In the genomic region with DNA sequence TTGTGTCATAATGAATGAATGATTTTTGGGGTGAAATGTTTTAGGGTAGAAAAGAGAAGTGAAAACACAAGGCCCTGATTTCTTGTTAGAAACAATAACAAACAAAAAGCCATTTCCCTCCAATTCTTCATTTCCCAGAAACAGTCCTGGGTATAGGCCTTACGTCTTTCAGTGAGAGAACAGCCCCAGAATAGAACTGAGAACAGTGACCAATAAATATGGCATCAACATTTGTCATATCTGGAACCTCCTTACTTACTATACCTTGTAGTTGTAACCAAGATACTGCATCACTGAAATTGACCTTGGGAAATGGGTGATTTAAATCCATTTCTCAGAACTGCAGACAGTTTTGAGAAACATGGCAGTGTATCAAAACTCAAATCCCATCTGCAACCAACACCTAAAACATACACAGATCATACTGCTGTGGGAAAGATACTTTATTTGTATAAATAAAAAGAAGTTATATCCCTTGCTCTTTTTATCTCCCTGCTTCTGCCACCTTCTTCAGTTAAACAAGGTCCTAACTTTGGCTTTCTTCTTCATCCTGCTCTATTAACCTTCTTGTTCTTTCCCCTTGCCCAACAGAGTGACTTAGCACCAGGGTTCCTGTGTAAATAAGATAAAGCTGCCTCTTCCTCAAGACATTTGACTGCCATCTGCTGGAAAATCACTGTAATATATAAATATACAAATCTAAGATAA, we compare ENCODE assay signal across 8 cellular contexts. TPM values are rescaled to one million over a fixed set of nuclear protein-coding genes. Genes with fewer than 3 reads are reported as not detected.
A peak's percentile ranks its signal among the peaks of the same experiment; 100 is the strongest.
DNase-seq lines count a peak whose midpoint lies in the region; ATAC-seq and TF ChIP-seq lines count a peak whose summit lies in the region.

No MANE protein-coding gene starts in this region.

- POLR2A ChIA-PET in AG04450 (lab: Yijun Ruan, JAX) = interaction anchor here (1.0 to 1.2 kb wide), 2 partner anchors 20 to 149 kb away, joined by 3 to 5 read pairs; partner anchors contain the start of genes PPP1R8 and XKR8

- TF ChIP-seq POLR2A in breast epithelium (IDR thresholded peaks at IDR 0.05) = no peak

- H3K27ac ChIP-seq in AG04450 (ENCODE audit: low read depth, low read length) = no peak overlapping the region
- H3K27ac ChIP-seq in breast epithelium = no peak overlapping the region
- no peak overlapping the region for H3K27ac ChIP-seq in upper lobe of right lung

- ATAC-seq in left colon = peak; percentile 88
- peak; percentile 89 for ATAC-seq in upper lobe of right lung
- no peak for ATAC-seq in HG02678 (IDR thresholded peaks at IDR 0.05; ENCODE audit: unreplicated experiment)

- H3K27me3 ChIP-seq in AG04450 (ENCODE audit: control insufficient read depth, insufficient read depth, low read length) (no peaks in the 10 kb centered on the region), GM06990 (replicated peaks; ENCODE audit: control insufficient read depth, insufficient read depth, low read length) (no peaks in the 10 kb centered on the region), breast epithelium (no peaks in the 10 kb centered on the region), upper lobe of right lung (no peaks in the 10 kb centered on the region)

- CTCF ChIA-PET in AG04450 (lab: Charles Lee) = interaction anchor here (0.7 to 4.4 kb wide), 5 partner anchors 9 to 122 kb away, joined by 3 to 51 read pairs (median 4); no protein-coding TSS in a partner anchor

- intact Hi-C loops in breast epithelium (cut with DNase I; ENCODE audit: low total_unique reads) = no loop called here
- intact Hi-C loops in left colon (cut with DNase I, micrococcal nuclease) = loop anchor here in 1 of 2 donors (10.0 kb wide), 1 partner anchor 115 kb away; no protein-coding TSS in a partner anchor
- intact Hi-C loops in upper lobe of right lung (cut with DNase I) = loop anchor here (10.0 kb wide), 1 partner anchor 115 kb away; no protein-coding TSS in a partner anchor

- H3K4me1 ChIP-seq in breast epithelium (no peaks in the 10 kb centered on the region), upper lobe of right lung (peaks cover 7% of the 10 kb centered on the region)

- DNase-seq in AG04450 (ENCODE audit: low read depth, low spot score) (peak; percentile 48), GM06990 (ENCODE audit: extremely low read depth, insufficient read length) (no peak), NCI-H345 treated with DMSO at 0.1 percent for 48 hours (lab: John Stamatoyannopoulos, UW; ENCODE audit: unreplicated experiment) (peak; percentile 5), breast epithelium (ENCODE audit: low spot score in 2 of 2) (no peak), left colon (no peak), upper lobe of right lung (no peak), UCSD-AML1 (lab: John Stamatoyannopoulos, UW; ENCODE audit: unreplicated experiment) (no peak)

- H3K9me3 ChIP-seq in AG04450 (ENCODE audit: control insufficient read depth, insufficient read depth, low read length) = no peaks in the 10 kb centered on the region
- H3K9me3 ChIP-seq in breast epithelium = no peaks in the 10 kb centered on the region
- H3K9me3 ChIP-seq in upper lobe of right lung = no peaks in the 10 kb centered on the region

- TF ChIP-seq CTCF in AG04450 (IDR thresholded peaks at IDR 0.05; ENCODE audit: low read depth, low read length) (peak; percentile 62), GM06990 (IDR thresholded peaks at IDR 0.05; ENCODE audit: insufficient read depth, low read length, poor library complexity, severe bottlenecking) (peak; percentile 39), breast epithelium (IDR thresholded peaks at IDR 0.05) (peak; percentile 13 to 65 (median 46)), upper lobe of right lung (IDR thresholded peaks at IDR 0.05) (peak; percentile 54)

- H3K36me3 ChIP-seq in GM06990 (ENCODE audit: control insufficient read depth, insufficient read depth, low read length) (no peaks in the 10 kb centered on the region; the same call in none of the 2 replicates), breast epithelium (no peaks in the 10 kb centered on the region), upper lobe of right lung (peaks cover 23% of the 10 kb centered on the region)

- H3K4me3 ChIP-seq in AG04450 (ENCODE audit: low read depth, low read length) = no peak overlapping the region
- no peak overlapping the region for H3K4me3 ChIP-seq in GM06990 (replicated peaks; ENCODE audit: low read depth, low read length)
- no peak overlapping the region for H3K4me3 ChIP-seq in breast epithelium
- H3K4me3 ChIP-seq in upper lobe of right lung = no peak overlapping the region

RNA-seq across cellular contexts. Expression of gene XKR8, which starts 19.5 kb away (rescaled TPM):
- polyA plus RNA-seq in AG04450 (2011; rRNA removed) = 7.9 and 8.2 TPM in 2 replicates
- 5.4 and 6.9 TPM in 2 replicates for polyA minus RNA-seq in AG04450 (2011; rRNA and poly(A)+ RNA removed)
- total RNA-seq in breast epithelium (1 to 10 TPM; 4.2 to 6.9 (median 5.6) TPM), left colon (1 to 10 TPM; 8.4 to 9.9 TPM), upper lobe of right lung (8.7 TPM)

RNA-seq across cellular contexts. Expression of gene SMPDL3B, which starts 44.5 kb away (rescaled TPM):
- polyA plus RNA-seq in AG04450 (2011; rRNA removed) = 0.05 and 0.07 TPM in 2 replicates
- polyA minus RNA-seq in AG04450 (2011; rRNA and poly(A)+ RNA removed) = not detected in 2 replicates
- total RNA-seq in breast epithelium (10 to 100 TPM in 2 of 3 donors, not detected in 1; 13.8 to 14.9 TPM), left colon (10 to 100 TPM; 57.1 to 62.4 TPM), upper lobe of right lung (29.1 TPM)

Comparison
In these comparisons a context has a peak if more than half of its experiments do, and no peak if none do; other contexts are left out.
1. DNase-seq: peak in AG04450 (single experiment) and NCI-H345 treated with DMSO at 0.1 percent for 48 hours (single experiment); none in GM06990 (single experiment), breast epithelium (0 of 2), left colon (0 of 2), upper lobe of right lung (single experiment) and UCSD-AML1 (single experiment).
2. Peak in every context shown above with its lines, with median percentiles within 50 percentile points of each other: CTCF ChIP-seq.